In genomic region chr1:12521096-12521495, GRCh38 we compare ENCODE assay signal across 14 cellular contexts.
A peak's percentile ranks its signal among the peaks of the same experiment; 100 is the strongest.
DNase-seq lines count a peak whose midpoint lies in the region; FAIRE-seq and TF ChIP-seq lines count a peak whose summit lies in the region.
"Had no signal": no experiment of that assay in that cellular context is flagged by ENCODE, and none has a peak within 500 bp of the region (broad histone marks: within the 10 kb centered on the region; RNA-seq: fewer than 3 reads in every experiment).

No MANE protein-coding gene starts in this region.

- CTCF ChIA-PET in BJ (lab: Yijun Ruan, JAX), result no interaction called here

- H3F3A ChIP-seq in smooth muscle cell (ENCODE audit: low read depth), result no peaks in the 10 kb centered on the region

- no peak for TF ChIP-seq CTCF in BJ (IDR thresholded peaks at IDR 0.05; ENCODE audit: insufficient read depth, low read depth, low read length)
- TF ChIP-seq CTCF in sigmoid colon (IDR thresholded peaks at IDR 0.05), result no peak
- no peak for TF ChIP-seq CTCF in smooth muscle cell (IDR thresholded peaks at IDR 0.05; ENCODE audit: borderline replicate concordance, insufficient read depth, poor library complexity, severe bottlenecking)

- no peak overlapping the region for H2AFZ ChIP-seq in smooth muscle cell (ENCODE audit: low read depth)

- peak; percentile 94 for FAIRE-seq in endometrium (lab: Jason Lieb, UNC)
- no peak for FAIRE-seq in HTR-8/SVneo (lab: Jason Lieb, UNC)

- H3K4me1 ChIP-seq in sigmoid colon (peaks cover 0 to 20% (median 18%) of the 10 kb centered on the region in 4 donors), smooth muscle cell (ENCODE audit: low read depth) (peaks cover 12% of the 10 kb centered on the region)

- H3K4me3 ChIP-seq in BJ (ENCODE audit: low read depth, low read length) (no peak overlapping the region), SK-N-MC (no peak overlapping the region), sigmoid colon (no peak overlapping the region), smooth muscle cell (no peak overlapping the region)

- POLR2A ChIA-PET in BJ (lab: Charles Lee), result no interaction called here

- intact Hi-C loops in sigmoid colon (cut with DNase I), result no loop called here

- H3K79me2 ChIP-seq in smooth muscle cell (ENCODE audit: low read depth), result no peaks in the 10 kb centered on the region

- no peaks in the 10 kb centered on the region for H4K20me1 ChIP-seq in smooth muscle cell (ENCODE audit: low read depth)

- no peak overlapping the region for H3K9ac ChIP-seq in SK-N-MC (ENCODE audit: insufficient read length)
- no peak overlapping the region for H3K9ac ChIP-seq in smooth muscle cell (ENCODE audit: low read depth)

- H3K9me3 ChIP-seq in SK-N-MC (ENCODE audit: low read depth, low read length) (no peaks in the 10 kb centered on the region), sigmoid colon (no peaks in the 10 kb centered on the region), smooth muscle cell (replicated peaks; ENCODE audit: low read depth) (no peaks in the 10 kb centered on the region)

- H3K36me3 ChIP-seq in BJ (ENCODE audit: control insufficient read depth, insufficient read depth, low read length) (no peaks in the 10 kb centered on the region), SK-N-MC (ENCODE audit: insufficient read depth, low read length) (no peaks in the 10 kb centered on the region), sigmoid colon (no peaks in the 10 kb centered on the region), smooth muscle cell (ENCODE audit: low read depth) (no peaks in the 10 kb centered on the region)

- H3K27me3 ChIP-seq in BJ (ENCODE audit: control insufficient read depth, insufficient read depth, low read length) (no peaks in the 10 kb centered on the region), sigmoid colon (no peaks in the 10 kb centered on the region), smooth muscle cell (ENCODE audit: low read depth) (peaks cover 4% of the 10 kb centered on the region)

- H3K4me2 ChIP-seq in smooth muscle cell, result no peak overlapping the region

- no peak for TF ChIP-seq POLR2A in sigmoid colon (IDR thresholded peaks at IDR 0.05)

- 0 out of 2 replicates have a peak overlapping the region, but pooled peaks have one; percentile 42 for H3K27ac ChIP-seq in SK-N-MC
- no peak overlapping the region for H3K27ac ChIP-seq in sigmoid colon
- H3K27ac ChIP-seq in smooth muscle cell (ENCODE audit: low read depth), result no peak overlapping the region

- 70 to 83% methylated on average over 5 of the region's 5 CpGs for WGBS in sigmoid colon, 2 donors
- 36% methylated on average over 5 of the region's 5 CpGs for WGBS in smooth muscle cell (ENCODE audit: low lambda C conversion rate)

- DNase-seq in BJ (ENCODE audit: low read depth), result peak; percentile 73
- no peak for DNase-seq in SK-N-MC (ENCODE audit: low read depth, low spot score)
- peak; percentile 11 for DNase-seq in sigmoid colon
- DNase-seq in GM03348 (ENCODE audit: low spot score), result no peak
- DNase-seq in smooth muscle cell (lab: John Stamatoyannopoulos, UW; ENCODE audit: unreplicated experiment), result no peak
- DNase-seq in HTR-8/SVneo (ENCODE audit: insufficient read length, low spot score), result no peak
- DNase-seq: CD4-positive, alpha-beta memory T cell; DND-41; GF-D8; H9; NCI-H1930; NCI-H2171 treated with DMSO at 0.1 percent for 48 hours; NCI-H510A treated with DMSO at 0.1 percent for 48 hours had no signal

- no peak for TF ChIP-seq EP300 in sigmoid colon (IDR thresholded peaks at IDR 0.05)

Comparison
In these comparisons a context has a peak if more than half of its experiments do, and no peak if none do; other contexts are left out.
1. DNase-seq: peak in BJ (single experiment) and sigmoid colon (single experiment); none in SK-N-MC (single experiment), GM03348 (single experiment), smooth muscle cell (single experiment) and HTR-8/SVneo (single experiment).